In genomic region chr2:25362049-25362563, GRCh38 we compare ENCODE assay signal across 8 cellular contexts.
A peak's percentile ranks its signal among the peaks of the same experiment; 100 is the strongest.
DNase-seq lines count a peak whose midpoint lies in the region; FAIRE-seq and TF ChIP-seq lines count a peak whose summit lies in the region.

No MANE protein-coding gene starts in this region.

- H2AFZ ChIP-seq in Loucy (ENCODE audit: low read length) (peak overlapping the region; percentile 75), neuron (ENCODE audit: low read depth, low read length) (peak overlapping the region; percentile 71)

- TF ChIP-seq POLR2A in H54 (IDR thresholded peaks at IDR 0.05; ENCODE audit: low read depth, low read length) (peak; percentile 63), Raji (IDR thresholded peaks at IDR 0.05; ENCODE audit: insufficient read depth, low read depth, low read length) (peak; percentile 83)

- H3K4me2 ChIP-seq in Loucy (ENCODE audit: low read depth, low read length, poor library complexity, severe bottlenecking), result peak overlapping the region; percentile 83

- H3K9me3 ChIP-seq in Loucy (ENCODE audit: insufficient read depth, low read depth, low read length) (no peaks in the 10 kb centered on the region), neuron (ENCODE audit: low read length) (no peaks in the 10 kb centered on the region), stomach smooth muscle (ENCODE audit: control insufficient read depth in 2 of 2, low read length in 2 of 2) (no peaks in the 10 kb centered on the region)

- H3K27me3 ChIP-seq in Loucy (ENCODE audit: insufficient read depth, low read length, poor library complexity, severe bottlenecking) (no peaks in the 10 kb centered on the region), neuron (ENCODE audit: insufficient read depth, low read length) (peaks cover 2% of the 10 kb centered on the region), stomach smooth muscle (ENCODE audit: control insufficient read depth in 1 of 2, insufficient read depth in 2 of 2, low read length in 2 of 2) (peaks cover 0 to 2% of the 10 kb centered on the region in 2 donors)

- DNase-seq in GDM1 (lab: John Stamatoyannopoulos, UW) (peak; percentile 83), H54 (ENCODE audit: insufficient read length, low spot score) (peak; percentile 92), foreskin fibroblast (peak; percentile 78 to 93)
- DNase-seq in activated effector memory CD4-positive, alpha-beta T cell treated with anti-CD3 and anti-CD28 coated beads, Interleukin-2, amount 50 U/mL, for 16 hours, result peak; percentile 98

- H3K36me3 ChIP-seq in Loucy (ENCODE audit: insufficient read depth, low read length) (no peaks in the 10 kb centered on the region), neuron (ENCODE audit: insufficient read depth, low read length) (no peaks in the 10 kb centered on the region), stomach smooth muscle (ENCODE audit: control insufficient read depth in 2 of 2, insufficient read depth in 2 of 2, low read length in 2 of 2) (no peaks in the 10 kb centered on the region)

- H3K79me2 ChIP-seq in Loucy (ENCODE audit: insufficient read depth, low read length), result no peaks in the 10 kb centered on the region

- peak; percentile 93 for TF ChIP-seq CTCF in Loucy (conservative IDR thresholded peaks at IDR 0.05; ENCODE audit: low read length)
- peak; percentile 94 for TF ChIP-seq CTCF in foreskin fibroblast (IDR thresholded peaks at IDR 0.05; ENCODE audit: low read depth, low read length)

- H3K9me2 ChIP-seq in Loucy (replicated peaks; ENCODE audit: low read depth, low read length), result no peaks in the 10 kb centered on the region

- H3K9ac ChIP-seq in Loucy (ENCODE audit: low read depth, low read length, poor library complexity, severe bottlenecking) (peak overlapping the region; percentile 53), stomach smooth muscle (ENCODE audit: low read length in 2 of 2) (peak overlapping the region; percentile 62 to 66)

- H3K4me3 ChIP-seq in Loucy (ENCODE audit: low read length, poor library complexity, severe bottlenecking) (peak overlapping the region; percentile 70), foreskin fibroblast (ENCODE audit: low read depth in 1 of 2, low read length in 2 of 2) (peak overlapping the region; percentile 40 to 63), neuron (ENCODE audit: low read length) (peak overlapping the region; percentile 30), stomach smooth muscle (ENCODE audit: low read length in 2 of 2) (peak overlapping the region; percentile 75 to 79)

- H3K27ac ChIP-seq in stomach smooth muscle (ENCODE audit: low read length), result peak overlapping the region; percentile 19

- FAIRE-seq in H54 (lab: Jason Lieb, UNC), result peak; percentile 84

- H4K20me1 ChIP-seq in Loucy (ENCODE audit: insufficient read depth, low read length, poor library complexity, severe bottlenecking), result no peaks in the 10 kb centered on the region

- H3F3A ChIP-seq in Loucy (ENCODE audit: low read depth), result no peaks in the 10 kb centered on the region

- H3K4me1 ChIP-seq in Loucy (ENCODE audit: insufficient read depth, low read length, poor library complexity, severe bottlenecking) (peaks cover 8% of the 10 kb centered on the region), neuron (ENCODE audit: insufficient read depth, low read length) (peaks cover 3% of the 10 kb centered on the region), stomach smooth muscle (ENCODE audit: control insufficient read depth, insufficient read depth, low read length) (peaks cover 13% of the 10 kb centered on the region)

Comparison
In these comparisons a context has a peak if more than half of its experiments do, and no peak if none do; other contexts are left out.
1. Peak in every context shown above with its lines: DNase-seq, H3K4me3 ChIP-seq and H3K27ac ChIP-seq.